9 cellular contexts compared by ENCODE assay signal in genomic region chr15:52112203-52112750, GRCh38. TPM values are rescaled to one million over a fixed set of nuclear protein-coding genes. Genes with fewer than 3 reads are reported as not detected.
DNase-seq lines count a peak whose midpoint lies in the region; ATAC-seq, FAIRE-seq and TF ChIP-seq lines count a peak whose summit lies in the region.
"Had no signal": no experiment of that assay in that cellular context is flagged by ENCODE, and none has a peak within 500 bp of the region (broad histone marks: within the 10 kb centered on the region; RNA-seq: fewer than 3 reads in every experiment).

No MANE protein-coding gene starts in this region.

- H3K27ac ChIP-seq in mucosa of rectum (ENCODE audit: low read depth in 2 of 2, low read length in 2 of 2) (no peak overlapping the region), thymus (ENCODE audit: low read depth) (no peak overlapping the region)

- 3% methylated on average over 61 of the region's 61 CpGs for WGBS in thymus

- peak; percentile 37 for TF ChIP-seq POLR2A in GM19193 (IDR thresholded peaks at IDR 0.05; ENCODE audit: extremely low read depth, insufficient read depth, insufficient read length)

- H3K9ac ChIP-seq in mucosa of rectum (ENCODE audit: low read depth in 1 of 2, low read length in 2 of 2): peak overlapping the region; percentile 63 to 68

- peaks cover 0 to 2% of the 10 kb centered on the region in 2 donors for H3K27me3 ChIP-seq in mucosa of rectum (ENCODE audit: control insufficient read depth in 2 of 2, insufficient read depth in 2 of 2, low read length in 2 of 2)
- H3K27me3 ChIP-seq in thymus (ENCODE audit: control insufficient read depth, insufficient read depth): peaks cover 2% of the 10 kb centered on the region

- H3K4me1 ChIP-seq in mucosa of rectum (ENCODE audit: control insufficient read depth in 2 of 2, insufficient read depth in 2 of 2, low read length in 2 of 2) (peaks cover 11 to 12% of the 10 kb centered on the region in 2 donors), thymus (ENCODE audit: control insufficient read depth, insufficient read depth, low read length) (peaks cover 4% of the 10 kb centered on the region)

- no peaks in the 10 kb centered on the region for H3K9me3 ChIP-seq in mucosa of rectum (ENCODE audit: control insufficient read depth in 2 of 2, low read length in 2 of 2)
- no peaks in the 10 kb centered on the region for H3K9me3 ChIP-seq in thymus (ENCODE audit: control insufficient read depth)

- H3K4me3 ChIP-seq in WI38 (ENCODE audit: low read depth, low read length) (peak overlapping the region; percentile 45), mucosa of rectum (ENCODE audit: low read length in 2 of 2) (peak overlapping the region; percentile 62 to 70), thymus (ENCODE audit: low read length) (peak overlapping the region; percentile 48)

- no peak for FAIRE-seq in RCC 7860 (lab: Jason Lieb, UNC)

- no peaks in the 10 kb centered on the region for H3K36me3 ChIP-seq in mucosa of rectum (ENCODE audit: control insufficient read depth in 2 of 2, insufficient read depth in 2 of 2, low read length in 2 of 2)
- H3K36me3 ChIP-seq in thymus (ENCODE audit: control insufficient read depth, insufficient read depth): no peaks in the 10 kb centered on the region

- no peak for TF ChIP-seq CTCF in WI38 (IDR thresholded peaks at IDR 0.05; ENCODE audit: low read depth, low read length)

- DNase-seq in cerebellum (ENCODE audit: low spot score) (peak; percentile 44), NOMO-1 (lab: John Stamatoyannopoulos, UW; ENCODE audit: unreplicated experiment in 2 of 2) (no peak), RCC 7860 (ENCODE audit: low spot score) (no peak)

- no peak for ATAC-seq in HG02870 (IDR thresholded peaks at IDR 0.05; ENCODE audit: unreplicated experiment)

RNA-seq across cellular contexts. Expression of gene BCL2L10, which starts 0.3 kb away (rescaled TPM):
- 0.36 TPM for total RNA-seq in cerebellum
- polyA plus RNA-seq in thymus: 1.9 TPM
- total RNA-seq: NCI-H460 had no signal
